ENCODE assay signal across 9 cellular contexts in genomic region chr10:124792998-124793352, GRCh38. TPM values are rescaled to one million over a fixed set of nuclear protein-coding genes. Genes with fewer than 3 reads are reported as not detected.
DNase-seq lines count a peak whose midpoint lies in the region; ATAC-seq and TF ChIP-seq lines count a peak whose summit lies in the region.
"Had no signal": no experiment of that assay in that cellular context is flagged by ENCODE, and none has a peak within 500 bp of the region (broad histone marks: within the 10 kb centered on the region; RNA-seq: fewer than 3 reads in every experiment).

No MANE protein-coding gene starts in this region.

- H3K9me3 Mint-ChIP-seq in CD14-positive monocyte = no peaks in the 10 kb centered on the region
- no peaks in the 10 kb centered on the region for H3K9me3 Mint-ChIP-seq in activated T-helper 17 cell treated with anti-CD3 and anti-CD28 coated beads, Interleukin-2, amount 50 U/mL, for 72 hours
- no peaks in the 10 kb centered on the region for H3K9me3 Mint-ChIP-seq in naive thymus-derived CD8-positive, alpha-beta T cell

- POLR2A ChIA-PET in naive thymus-derived CD8-positive, alpha-beta T cell (lab: Charles Lee) = interaction anchor here (1.0 to 1.5 kb wide), 2 partner anchors 9 to 114 kb away, joined by 3 to 9 read pairs; partner anchors contain the start of gene ABRAXAS2

- peaks cover 14% of the 10 kb centered on the region for H3K4me1 Mint-ChIP-seq in CD14-positive monocyte
- H3K4me1 Mint-ChIP-seq in activated T-helper 17 cell treated with anti-CD3 and anti-CD28 coated beads, Interleukin-2, amount 50 U/mL, for 72 hours = peaks cover 10% of the 10 kb centered on the region
- H3K4me1 Mint-ChIP-seq in naive thymus-derived CD8-positive, alpha-beta T cell = peaks cover 7 to 25% (median 23%) of the 10 kb centered on the region in 4 donors

- H3K27me3 ChIP-seq in HAP-1 (ENCODE audit: low read depth) = no peaks in the 10 kb centered on the region
- no peaks in the 10 kb centered on the region; the same call in none of the 2 replicates for H3K27me3 ChIP-seq in MM.1S (replicated peaks; ENCODE audit: insufficient read depth, low read length)

- no peak for TF ChIP-seq CTCF in CD14-positive monocyte (IDR thresholded peaks at IDR 0.05)
- TF ChIP-seq CTCF in MM.1S (IDR thresholded peaks at IDR 0.05; ENCODE audit: low read length) = no peak
- TF ChIP-seq CTCF in lower leg skin (IDR thresholded peaks at IDR 0.05) = no peak

- in situ Hi-C loops in HAP-1 (cut with MboI; ENCODE audit: low sequenced_read_pairs) = no loop called here

- H3K27ac ChIP-seq in MM.1S (ENCODE audit: low read length) = no peak overlapping the region
- H3K27ac ChIP-seq: SK-N-MC had no signal

- peaks cover 0 to 5% (median under 1%) of the 10 kb centered on the region in 3 donors for H3K27me3 Mint-ChIP-seq in CD14-positive monocyte (ENCODE audit: low read depth in 3 of 3)
- no peaks in the 10 kb centered on the region for H3K27me3 Mint-ChIP-seq in activated T-helper 17 cell treated with anti-CD3 and anti-CD28 coated beads, Interleukin-2, amount 50 U/mL, for 72 hours
- H3K27me3 Mint-ChIP-seq in naive thymus-derived CD8-positive, alpha-beta T cell = no peaks in the 10 kb centered on the region

- DNase-seq in CD14-positive monocyte (ENCODE audit: low spot score) (no peak), HAP-1 (ENCODE audit: low spot score in 2 of 2) (peak in 1 of 2 experiments; percentile 10), MM.1S (no peak), lower leg skin (ENCODE audit: low spot score in 2 of 2) (no peak)
- DNase-seq in naive thymus-derived CD8-positive, alpha-beta T cell = no peak

- no peaks in the 10 kb centered on the region for H4K20me1 ChIP-seq in MM.1S (ENCODE audit: insufficient read depth, low read length)

- no peaks in the 10 kb centered on the region for H3F3A ChIP-seq in MM.1S (ENCODE audit: insufficient read depth, low read length)

- no peak for ATAC-seq in activated T-helper 17 cell treated with anti-CD3 and anti-CD28 coated beads, Interleukin-2, amount 50 U/mL, for 72 hours (replicated peaks)
- no peak for ATAC-seq in naive thymus-derived CD8-positive, alpha-beta T cell
- ATAC-seq in HG02642 (IDR thresholded peaks at IDR 0.05; ENCODE audit: poor library complexity, unreplicated experiment) (no peak), GM21717 (IDR thresholded peaks at IDR 0.05; ENCODE audit: unreplicated experiment) (no peak)

- no peak for TF ChIP-seq POLR2A in lower leg skin (IDR thresholded peaks at IDR 0.05)

- H3K79me2 ChIP-seq in MM.1S (ENCODE audit: low read length) = peaks cover 27% of the 10 kb centered on the region

- 93 to 97% methylated on average over 11 of the region's 11 CpGs for WGBS in lower leg skin, 2 donors

- H3K36me3 ChIP-seq in HAP-1 (replicated peaks) (peaks cover 15% of the 10 kb centered on the region), MM.1S (replicated peaks; ENCODE audit: insufficient read depth, low read length) (peaks cover 2% of the 10 kb centered on the region; the same call in 1 of the 2 replicates)

- 0 out of 2 replicates have a peak, but pooled peaks cover 2% of the 10 kb centered on the region for H3K9me3 ChIP-seq in HAP-1
- no peaks in the 10 kb centered on the region for H3K9me3 ChIP-seq in MM.1S (replicated peaks; ENCODE audit: insufficient read depth, low read length)

- H3K9ac ChIP-seq in MM.1S (ENCODE audit: low read length) = no peak overlapping the region

- H3K4me3 ChIP-seq in HAP-1 (peak overlapping the region; percentile 98; the same call in 1 of the 2 replicates), MM.1S (ENCODE audit: low read length) (no peak overlapping the region), lower leg skin (ENCODE audit: low read depth, poor library complexity, severe bottlenecking) (no peak overlapping the region)

- no peaks in the 10 kb centered on the region for H3K9me2 ChIP-seq in MM.1S (replicated peaks; ENCODE audit: insufficient read depth, low read length)

- H3K4me1 ChIP-seq in HAP-1 = peaks cover 8% of the 10 kb centered on the region
- H3K4me1 ChIP-seq in MM.1S (ENCODE audit: low read length) = no peaks in the 10 kb centered on the region

- H2AFZ ChIP-seq in MM.1S (ENCODE audit: low read length) = no peak overlapping the region

- intact Hi-C loops in CD14-positive monocyte (cut with micrococcal nuclease) = loop anchor here in 1 of 2 donors (10.0 kb wide), 2 partner anchors 122 to 1638 kb away; partner anchors contain the start of gene BUB3
- intact Hi-C loops in lower leg skin (cut with DNase I; ENCODE audit: low total_unique reads) = no loop called here

- no peak overlapping the region for H3K4me2 ChIP-seq in MM.1S (ENCODE audit: low read depth, low read length)

- H3K27ac Mint-ChIP-seq in CD14-positive monocyte = peak overlapping the region in 4 of 7 donors; percentile 50 to 92 (median 77)
- H3K27ac Mint-ChIP-seq in activated T-helper 17 cell treated with anti-CD3 and anti-CD28 coated beads, Interleukin-2, amount 50 U/mL, for 72 hours = peak overlapping the region; percentile 95
- H3K27ac Mint-ChIP-seq in naive thymus-derived CD8-positive, alpha-beta T cell = peak overlapping the region in 9 of 10 donors; percentile 19 to 98 (median 93)

- peak overlapping the region; percentile 92 to 96 for H3K4me3 Mint-ChIP-seq in CD14-positive monocyte
- H3K4me3 Mint-ChIP-seq in activated T-helper 17 cell treated with anti-CD3 and anti-CD28 coated beads, Interleukin-2, amount 50 U/mL, for 72 hours = peak overlapping the region; percentile 99
- peak overlapping the region; percentile 94 to 100 (median 98) for H3K4me3 Mint-ChIP-seq in naive thymus-derived CD8-positive, alpha-beta T cell

- H3K36me3 Mint-ChIP-seq in CD14-positive monocyte = peaks cover 6 to 7% of the 10 kb centered on the region in 2 donors
- peaks cover 15% of the 10 kb centered on the region for H3K36me3 Mint-ChIP-seq in activated T-helper 17 cell treated with anti-CD3 and anti-CD28 coated beads, Interleukin-2, amount 50 U/mL, for 72 hours (ENCODE audit: low read depth)
- H3K36me3 Mint-ChIP-seq in naive thymus-derived CD8-positive, alpha-beta T cell = peaks cover 0 to 7% (median 0%) of the 10 kb centered on the region in 3 donors

RNA-seq across cellular contexts. Expression of gene EEF1AKMT2, which starts 1.3 kb away (rescaled TPM):
- 10 to 100 TPM in 1 of 2 donors, 1 to 10 TPM in 1; 8.2 to 13.6 TPM for polyA plus RNA-seq in CD14-positive monocyte
- total RNA-seq in activated T-helper 17 cell treated with anti-CD3 and anti-CD28 coated beads, Interleukin-2, amount 50 U/mL, for 72 hours = 1 to 10 TPM; 7.6 to 10.0 TPM
- 10 to 100 TPM; 18.4 to 22.4 TPM for total RNA-seq in naive thymus-derived CD8-positive, alpha-beta T cell
- 10 to 100 TPM; 21.1 to 29.9 (median 22.6) TPM for polyA plus RNA-seq in naive thymus-derived CD8-positive, alpha-beta T cell
- 10 to 100 TPM; 10.6 to 18.8 (median 14.4) TPM for total RNA-seq in lower leg skin

RNA-seq across cellular contexts. Expression of gene ABRAXAS2, which starts 8.6 kb away (rescaled TPM):
- 10 to 100 TPM in 1 of 2 donors, 1 to 10 TPM in 1; 9.0 to 10.3 TPM for polyA plus RNA-seq in CD14-positive monocyte
- total RNA-seq in activated T-helper 17 cell treated with anti-CD3 and anti-CD28 coated beads, Interleukin-2, amount 50 U/mL, for 72 hours = 10 to 100 TPM; 12.4 to 20.8 TPM
- 10 to 100 TPM; 16.0 to 16.1 TPM for total RNA-seq in naive thymus-derived CD8-positive, alpha-beta T cell
- polyA plus RNA-seq in naive thymus-derived CD8-positive, alpha-beta T cell = 10 to 100 TPM; 10.6 to 11.2 (median 11.0) TPM
- total RNA-seq in lower leg skin = 10 to 100 TPM; 19.3 to 20.9 (median 19.9) TPM

RNA-seq across cellular contexts. Expression of gene FAM53B, which starts 48.8 kb away (rescaled TPM):
- polyA plus RNA-seq in CD14-positive monocyte = 10 to 100 TPM in 1 of 2 donors, 1 to 10 TPM in 1; 5.8 to 12.6 TPM
- 10 to 100 TPM; 21.7 to 36.8 TPM for total RNA-seq in activated T-helper 17 cell treated with anti-CD3 and anti-CD28 coated beads, Interleukin-2, amount 50 U/mL, for 72 hours
- total RNA-seq in naive thymus-derived CD8-positive, alpha-beta T cell = 10 to 100 TPM; 22.2 to 23.2 TPM
- 10 to 100 TPM in 2 of 3 donors, 1 to 10 TPM in 1; 2.4 to 15.1 (median 11.9) TPM for polyA plus RNA-seq in naive thymus-derived CD8-positive, alpha-beta T cell
- 10 to 100 TPM; 41.5 to 69.1 (median 58.2) TPM for total RNA-seq in lower leg skin
